Comparison of ENCODE assay signal across 8 cellular contexts in genomic region chr1:227734858-227735780, GRCh38. TPM values are rescaled to one million over a fixed set of nuclear protein-coding genes. Genes with fewer than 3 reads are reported as not detected.
A peak's percentile ranks its signal among the peaks of the same experiment; 100 is the strongest.
DNase-seq lines count a peak whose midpoint lies in the region; ATAC-seq lines count a peak whose summit lies in the region.

TSS of gene JMJD4 (minus strand) at chr1:227735302. CDS start at chr1:227735273, 29 bp downstream.
TSS of gene SNAP47 (plus strand) at chr1:227735435. CDS start at chr1:227747737, 12,302 bp downstream.

- no peaks in the 10 kb centered on the region for H3K9me3 ChIP-seq in KOPT-K1 (ENCODE audit: insufficient read depth, low read length, poor library complexity, severe bottlenecking)
- no peaks in the 10 kb centered on the region for H3K9me3 ChIP-seq in naive thymus-derived CD4-positive, alpha-beta T cell (ENCODE audit: control insufficient read depth in 2 of 3, low read length in 3 of 3)

- peak within 1 kb of the TSS; percentile 73 for H3K27ac ChIP-seq in KOPT-K1 (ENCODE audit: low read depth, low read length, poor library complexity, severe bottlenecking)
- H3K27ac ChIP-seq in naive thymus-derived CD4-positive, alpha-beta T cell (ENCODE audit: low read depth, low read length), result peak within 1 kb of the TSS; percentile 87

- H3K4me3 ChIP-seq in naive thymus-derived CD4-positive, alpha-beta T cell (ENCODE audit: low read length), result peak within 1 kb of the TSS; percentile 72

- no peaks in the 10 kb centered on the region for H3K9me3 Mint-ChIP-seq in activated T-helper 1 cell treated with anti-CD3 and anti-CD28 coated beads, Interleukin-12 subunit alpha, Interleukin-12 subunit beta, Interleukin-2, Interleukin-4 antibody, amounts not matched to agents 30 ng/mL and 10 ng/mL and 1 ng/mL, durations not matched to agents 14 hours and 24 hours and 36 hours
- no peaks in the 10 kb centered on the region for H3K9me3 Mint-ChIP-seq in naive thymus-derived CD4-positive, alpha-beta T cell
- H3K9me3 Mint-ChIP-seq in stimulated activated memory B cell treated with anti-CD40 and anti-IgM and Interleukin-4, amounts not matched to agents 10 μg/mL and 1 μg/mL and 100 μg/mL, for 72 hours, result no peaks in the 10 kb centered on the region

- H3K27me3 ChIP-seq in naive thymus-derived CD4-positive, alpha-beta T cell (ENCODE audit: control insufficient read depth in 2 of 2, insufficient read depth in 2 of 2, low read length in 2 of 2), result no peaks in the 10 kb centered on the region

- no peaks in the 10 kb centered on the region for H3K27me3 Mint-ChIP-seq in activated T-helper 1 cell treated with anti-CD3 and anti-CD28 coated beads, Interleukin-12 subunit alpha, Interleukin-12 subunit beta, Interleukin-2, Interleukin-4 antibody, amounts not matched to agents 30 ng/mL and 10 ng/mL and 1 ng/mL, durations not matched to agents 14 hours and 24 hours and 36 hours (ENCODE audit: insufficient read depth)
- no peaks in the 10 kb centered on the region for H3K27me3 Mint-ChIP-seq in naive thymus-derived CD4-positive, alpha-beta T cell
- no peaks in the 10 kb centered on the region for H3K27me3 Mint-ChIP-seq in stimulated activated memory B cell treated with anti-CD40 and anti-IgM and Interleukin-4, amounts not matched to agents 10 μg/mL and 1 μg/mL and 100 μg/mL, for 72 hours

- peak; percentile 91 for ATAC-seq in GM21825 (IDR thresholded peaks at IDR 0.05; ENCODE audit: unreplicated experiment)
- peak; percentile 94 for ATAC-seq in naive thymus-derived CD4-positive, alpha-beta T cell
- peak; percentile 94 for ATAC-seq in stimulated activated memory B cell treated with anti-CD40 and anti-IgM and Interleukin-4, amounts not matched to agents 10 μg/mL and 1 μg/mL and 100 μg/mL, for 72 hours

- H3K4me1 ChIP-seq in naive thymus-derived CD4-positive, alpha-beta T cell (ENCODE audit: control insufficient read depth in 2 of 2, insufficient read depth in 2 of 2, low read length in 2 of 2), result peaks cover 3 to 16% of the 10 kb centered on the region in 2 donors

- peaks cover 25% of the 10 kb centered on the region for H3K4me1 Mint-ChIP-seq in activated T-helper 1 cell treated with anti-CD3 and anti-CD28 coated beads, Interleukin-12 subunit alpha, Interleukin-12 subunit beta, Interleukin-2, Interleukin-4 antibody, amounts not matched to agents 30 ng/mL and 10 ng/mL and 1 ng/mL, durations not matched to agents 14 hours and 24 hours and 36 hours (ENCODE audit: low read depth)
- H3K4me1 Mint-ChIP-seq in naive thymus-derived CD4-positive, alpha-beta T cell, result peaks cover 29 to 59% (median 40%) of the 10 kb centered on the region in 7 donors
- peaks cover 68% of the 10 kb centered on the region for H3K4me1 Mint-ChIP-seq in stimulated activated memory B cell treated with anti-CD40 and anti-IgM and Interleukin-4, amounts not matched to agents 10 μg/mL and 1 μg/mL and 100 μg/mL, for 72 hours

- DNase-seq in DMS79 treated with DMSO at 0.1 percent for 48 hours (lab: John Stamatoyannopoulos, UW) (peak; percentile 85), RPMI7951 (ENCODE audit: low read depth) (peak; percentile 88), fibroblast of gingiva (ENCODE audit: low read depth) (peak; percentile 89)
- peak; percentile 93 for DNase-seq in activated T-helper 1 cell treated with anti-CD3 and anti-CD28 coated beads, Interleukin-12 subunit alpha, Interleukin-12 subunit beta, Interleukin-2, Interleukin-4 antibody, amounts not matched to agents 30 ng/mL and 10 ng/mL and 1 ng/mL, durations not matched to agents 14 hours and 24 hours and 36 hours (ENCODE audit: low spot score)
- peak; percentile 85 to 98 (median 93) for DNase-seq in naive thymus-derived CD4-positive, alpha-beta T cell

- peaks cover 18% of the 10 kb centered on the region for H3K36me3 Mint-ChIP-seq in activated T-helper 1 cell treated with anti-CD3 and anti-CD28 coated beads, Interleukin-12 subunit alpha, Interleukin-12 subunit beta, Interleukin-2, Interleukin-4 antibody, amounts not matched to agents 30 ng/mL and 10 ng/mL and 1 ng/mL, durations not matched to agents 14 hours and 24 hours and 36 hours (ENCODE audit: low read depth)
- peaks cover 0 to 4% (median 0%) of the 10 kb centered on the region in 5 donors for H3K36me3 Mint-ChIP-seq in naive thymus-derived CD4-positive, alpha-beta T cell
- peaks cover 26% of the 10 kb centered on the region for H3K36me3 Mint-ChIP-seq in stimulated activated memory B cell treated with anti-CD40 and anti-IgM and Interleukin-4, amounts not matched to agents 10 μg/mL and 1 μg/mL and 100 μg/mL, for 72 hours

- H3K36me3 ChIP-seq in KOPT-K1 (ENCODE audit: insufficient read depth, low read length), result peaks cover 41% of the 10 kb centered on the region
- H3K36me3 ChIP-seq in naive thymus-derived CD4-positive, alpha-beta T cell (ENCODE audit: control insufficient read depth in 2 of 3, insufficient read depth in 3 of 3, low read length in 3 of 3), result peaks cover 0 to 30% (median 0%) of the 10 kb centered on the region in 3 experiments

- CTCF ChIA-PET in naive thymus-derived CD4-positive, alpha-beta T cell (lab: Charles Lee), result interaction anchor here (0.6 kb wide), 1 partner anchor 20 kb away, joined by 3 read pairs; no protein-coding TSS in a partner anchor

- H3K4me3 Mint-ChIP-seq in activated T-helper 1 cell treated with anti-CD3 and anti-CD28 coated beads, Interleukin-12 subunit alpha, Interleukin-12 subunit beta, Interleukin-2, Interleukin-4 antibody, amounts not matched to agents 30 ng/mL and 10 ng/mL and 1 ng/mL, durations not matched to agents 14 hours and 24 hours and 36 hours, result peak within 1 kb of the TSS; percentile 98
- H3K4me3 Mint-ChIP-seq in naive thymus-derived CD4-positive, alpha-beta T cell, result peak within 1 kb of the TSS; percentile 87 to 97 (median 90)
- H3K4me3 Mint-ChIP-seq in stimulated activated memory B cell treated with anti-CD40 and anti-IgM and Interleukin-4, amounts not matched to agents 10 μg/mL and 1 μg/mL and 100 μg/mL, for 72 hours, result peak within 1 kb of the TSS; percentile 97

- H3K27ac Mint-ChIP-seq in activated T-helper 1 cell treated with anti-CD3 and anti-CD28 coated beads, Interleukin-12 subunit alpha, Interleukin-12 subunit beta, Interleukin-2, Interleukin-4 antibody, amounts not matched to agents 30 ng/mL and 10 ng/mL and 1 ng/mL, durations not matched to agents 14 hours and 24 hours and 36 hours, result peak within 1 kb of the TSS; percentile 97
- H3K27ac Mint-ChIP-seq in naive thymus-derived CD4-positive, alpha-beta T cell, result peak within 1 kb of the TSS; percentile 62 to 96 (median 89)
- peak within 1 kb of the TSS; percentile 87 for H3K27ac Mint-ChIP-seq in stimulated activated memory B cell treated with anti-CD40 and anti-IgM and Interleukin-4, amounts not matched to agents 10 μg/mL and 1 μg/mL and 100 μg/mL, for 72 hours

- POLR2A ChIA-PET in naive thymus-derived CD4-positive, alpha-beta T cell (lab: Charles Lee), result interaction anchor here (1.0 to 1.4 kb wide), 3 partner anchors 9 to 31 kb away, joined by 3 to 6 read pairs (median 5); no protein-coding TSS in a partner anchor

- intact Hi-C loops in activated T-helper 1 cell treated with anti-CD3 and anti-CD28 coated beads, Interleukin-12 subunit alpha, Interleukin-12 subunit beta, Interleukin-2, Interleukin-4 antibody, amounts not matched to agents 30 ng/mL and 10 ng/mL and 1 ng/mL, durations not matched to agents 14 hours and 24 hours and 36 hours (cut with micrococcal nuclease), result loop anchor here (1.0 to 10.0 kb wide), 11 partner anchors 27 to 672 kb away; partner anchors contain the start of genes ARF1, C1orf35, IBA57 and ZNF678
- intact Hi-C loops in naive thymus-derived CD4-positive, alpha-beta T cell (cut with micrococcal nuclease), result loop anchor here (1.0 to 10.0 kb wide), 12 partner anchors 32 to 1892 kb away; partner anchors contain the start of genes ARF1 (in 2 of the 2), COQ8A (in 1 of the 2), IBA57 (in 1 of the 2) and TAF5L (in 1 of the 2)

RNA-seq across cellular contexts. Expression of gene JMJD4, which starts in this region (rescaled TPM):
- 10.9 and 12.1 TPM in 2 replicates for total RNA-seq in RPMI7951 (2014; rRNA removed; shearing (Covaris generic))
- total RNA-seq in activated T-helper 1 cell treated with anti-CD3 and anti-CD28 coated beads, Interleukin-12 subunit alpha, Interleukin-12 subunit beta, Interleukin-2, Interleukin-4 antibody, amounts not matched to agents 30 ng/mL and 10 ng/mL and 1 ng/mL, durations not matched to agents 14 hours and 24 hours and 36 hours, result 33.9 and 37.5 TPM in 2 replicates
- 10 to 100 TPM; 12.1 to 36.8 (median 26.3) TPM for total RNA-seq in naive thymus-derived CD4-positive, alpha-beta T cell
- polyA plus RNA-seq in naive thymus-derived CD4-positive, alpha-beta T cell, result 10 to 100 TPM; 32.3 to 35.1 TPM

RNA-seq across cellular contexts. Expression of gene SNAP47, which starts in this region (rescaled TPM):
- 37.8 and 38.8 TPM in 2 replicates for total RNA-seq in RPMI7951 (2014; rRNA removed; shearing (Covaris generic))
- 32.2 and 33.7 TPM in 2 replicates for total RNA-seq in activated T-helper 1 cell treated with anti-CD3 and anti-CD28 coated beads, Interleukin-12 subunit alpha, Interleukin-12 subunit beta, Interleukin-2, Interleukin-4 antibody, amounts not matched to agents 30 ng/mL and 10 ng/mL and 1 ng/mL, durations not matched to agents 14 hours and 24 hours and 36 hours
- 10 to 100 TPM; 18.5 to 31.8 (median 27.8) TPM for total RNA-seq in naive thymus-derived CD4-positive, alpha-beta T cell
- polyA plus RNA-seq in naive thymus-derived CD4-positive, alpha-beta T cell, result 10 to 100 TPM; 46.9 to 69.5 TPM

Comparison
In these comparisons a context has a peak if more than half of its experiments do, and no peak if none do; other contexts are left out.
1. Peak in every context shown above with its lines: DNase-seq, ATAC-seq, H3K4me3 ChIP-seq and H3K27ac ChIP-seq.